ENCODE assay signal across 1 cellular context in the genomic region with DNA sequence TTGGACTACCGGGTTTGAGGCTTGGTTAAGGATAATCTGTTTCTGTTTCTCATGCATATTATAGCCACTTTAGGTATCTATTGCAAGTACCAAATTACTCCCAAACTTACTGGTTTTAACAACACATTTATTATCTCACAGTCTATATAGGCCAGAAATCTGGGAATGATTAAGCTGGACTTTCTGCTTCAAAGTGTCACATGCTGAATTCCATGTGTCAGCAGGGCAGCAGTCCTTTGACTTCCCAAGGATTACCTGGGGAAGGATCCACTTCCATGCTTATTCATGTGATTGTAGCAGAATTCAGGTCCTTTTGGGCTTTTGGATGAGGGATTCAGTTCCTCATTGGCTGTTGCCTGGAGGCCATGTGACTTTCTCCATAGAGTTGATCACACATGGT.
TF ChIP-seq lines count a peak whose summit lies in the region.

No MANE protein-coding gene starts in this region.

TF ChIP-seq in SK-N-SH treated with all-trans-retinoic acid at 6 μM for 48 hours, 23 proteins besides CTCF, POLR2A, EP300 and RAD21 (continued from another document):
- TF ChIP-seq, protein P1, sequence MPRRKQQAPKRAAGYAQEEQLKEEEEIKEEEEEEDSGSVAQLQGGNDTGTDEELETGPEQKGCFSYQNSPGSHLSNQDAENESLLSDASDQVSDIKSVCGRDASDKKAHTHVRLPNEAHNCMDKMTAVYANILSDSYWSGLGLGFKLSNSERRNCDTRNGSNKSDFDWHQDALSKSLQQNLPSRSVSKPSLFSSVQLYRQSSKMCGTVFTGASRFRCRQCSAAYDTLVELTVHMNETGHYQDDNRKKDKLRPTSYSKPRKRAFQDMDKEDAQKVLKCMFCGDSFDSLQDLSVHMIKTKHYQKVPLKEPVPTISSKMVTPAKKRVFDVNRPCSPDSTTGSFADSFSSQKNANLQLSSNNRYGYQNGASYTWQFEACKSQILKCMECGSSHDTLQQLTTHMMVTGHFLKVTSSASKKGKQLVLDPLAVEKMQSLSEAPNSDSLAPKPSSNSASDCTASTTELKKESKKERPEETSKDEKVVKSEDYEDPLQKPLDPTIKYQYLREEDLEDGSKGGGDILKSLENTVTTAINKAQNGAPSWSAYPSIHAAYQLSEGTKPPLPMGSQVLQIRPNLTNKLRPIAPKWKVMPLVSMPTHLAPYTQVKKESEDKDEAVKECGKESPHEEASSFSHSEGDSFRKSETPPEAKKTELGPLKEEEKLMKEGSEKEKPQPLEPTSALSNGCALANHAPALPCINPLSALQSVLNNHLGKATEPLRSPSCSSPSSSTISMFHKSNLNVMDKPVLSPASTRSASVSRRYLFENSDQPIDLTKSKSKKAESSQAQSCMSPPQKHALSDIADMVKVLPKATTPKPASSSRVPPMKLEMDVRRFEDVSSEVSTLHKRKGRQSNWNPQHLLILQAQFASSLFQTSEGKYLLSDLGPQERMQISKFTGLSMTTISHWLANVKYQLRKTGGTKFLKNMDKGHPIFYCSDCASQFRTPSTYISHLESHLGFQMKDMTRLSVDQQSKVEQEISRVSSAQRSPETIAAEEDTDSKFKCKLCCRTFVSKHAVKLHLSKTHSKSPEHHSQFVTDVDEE (CRISPR knock-in tag; IDR thresholded peaks at IDR 0.05): no peak
- TF ChIP-seq ZC3H10 (CRISPR knock-in tag; IDR thresholded peaks at IDR 0.05) (no peak), BACH2 (CRISPR knock-in tag; IDR thresholded peaks at IDR 0.05; ENCODE audit: borderline replicate concordance) (no peak), TOX (CRISPR knock-in tag; IDR thresholded peaks at IDR 0.05; ENCODE audit: borderline replicate concordance) (no peak), SNAI2 (CRISPR knock-in tag; IDR thresholded peaks at IDR 0.05) (no peak), ZFP3 (CRISPR knock-in tag; IDR thresholded peaks at IDR 0.05) (no peak), ESRRG (CRISPR knock-in tag; IDR thresholded peaks at IDR 0.05) (no peak), OSR1 (CRISPR knock-in tag; IDR thresholded peaks at IDR 0.05) (no peak)
